ENCODE assay signal across 19 cellular contexts in the genomic region with DNA sequence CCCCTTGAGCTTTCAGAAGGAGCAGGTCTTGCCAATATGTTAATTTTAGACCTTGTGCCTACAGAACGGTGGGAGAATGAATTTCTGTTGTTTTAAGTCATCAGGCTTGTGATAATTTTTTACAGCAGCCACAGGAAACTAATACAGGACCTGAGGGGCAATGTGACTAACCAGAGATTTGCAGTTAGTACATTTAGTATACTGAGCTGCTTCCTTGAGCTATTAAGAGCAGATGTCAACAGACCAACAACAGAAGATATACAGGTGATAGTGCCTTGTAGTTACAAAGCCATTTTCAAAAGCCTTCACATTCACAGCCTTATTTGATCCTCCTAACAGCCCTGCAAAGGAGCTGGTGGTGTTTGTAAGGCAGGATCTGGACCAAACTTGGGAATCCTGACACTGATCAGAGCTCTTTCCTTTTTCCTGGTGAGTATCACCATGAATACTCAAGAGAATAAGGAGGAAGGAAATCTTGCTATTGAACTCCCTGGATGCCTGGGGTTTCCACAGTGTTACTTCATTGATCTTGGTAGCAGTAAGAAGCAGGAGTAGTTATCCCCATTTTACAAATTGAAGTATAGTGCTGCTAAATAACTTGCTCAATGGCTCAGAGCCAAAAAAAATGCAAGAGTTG. TPM values are rescaled to one million over a fixed set of nuclear protein-coding genes. Genes with fewer than 3 reads are reported as not detected.
DNase-seq lines count a peak whose midpoint lies in the region; ATAC-seq, FAIRE-seq and TF ChIP-seq lines count a peak whose summit lies in the region.
"Had no signal": no experiment of that assay in that cellular context is flagged by ENCODE, and none has a peak within 500 bp of the region (broad histone marks: within the 10 kb centered on the region; RNA-seq: fewer than 3 reads in every experiment).

No MANE protein-coding gene starts in this region.

- H3K27ac ChIP-seq in BLaER1 treated with 17β-estradiol and CSF1 and Interleukin-3, amounts not matched to agents 10 nM and 100 nM, result peak overlapping the region in 4 of 11 experiments; percentile 1 to 43 (median 24); a peak in 5 of 22 replicates
- H3K27ac ChIP-seq in DND-41 (ENCODE audit: low read length), result peak overlapping the region; percentile 56
- H3K27ac ChIP-seq in SU-DHL-6 (ENCODE audit: low read depth, low read length), result peak overlapping the region; percentile 66
- H3K27ac ChIP-seq in iPS-18a (ENCODE audit: low read length), result peak overlapping the region; percentile 33
- no peak overlapping the region for H3K27ac ChIP-seq in prostate gland
- H3K27ac ChIP-seq in osteoblast (ENCODE audit: low read depth, low read length), result no peak overlapping the region
- H3K27ac ChIP-seq: C4-2B, foreskin keratinocyte had no signal

- no peaks in the 10 kb centered on the region for H3K36me3 ChIP-seq in BLaER1 treated with 17β-estradiol and CSF1 and Interleukin-3, amounts not matched to agents 10 nM and 100 nM
- H3K36me3 ChIP-seq in DND-41 (ENCODE audit: insufficient read depth, low read length) (no peaks in the 10 kb centered on the region), SU-DHL-6 (ENCODE audit: low read length) (no peaks in the 10 kb centered on the region), iPS-18a (ENCODE audit: control insufficient read depth, low read depth, low read length) (no peaks in the 10 kb centered on the region), prostate gland (no peaks in the 10 kb centered on the region), osteoblast (ENCODE audit: insufficient read depth, low read length) (no peaks in the 10 kb centered on the region)
- H3K36me3 ChIP-seq: spleen had no signal

- ATAC-seq in DND-41 (ENCODE audit: insufficient read depth, low read depth), result peak; percentile 41; the same call in 1 of the 3 replicates
- ATAC-seq: foreskin keratinocyte had no signal

- H2AFZ ChIP-seq in DND-41 (ENCODE audit: low read depth, low read length) (peak overlapping the region; percentile 27; the same call in 1 of the 2 replicates), SU-DHL-6 (ENCODE audit: low read depth, low read length, severe bottlenecking) (no peak overlapping the region), osteoblast (ENCODE audit: low read length) (no peak overlapping the region)

- DNase-seq in DND-41 (no peak), prostate gland (ENCODE audit: low spot score) (no peak), GM19239 (ENCODE audit: insufficient read length, low spot score) (no peak), osteoblast (ENCODE audit: insufficient read length, low spot score, missing footprints) (no peak)
- DNase-seq in effector CD4-positive, alpha-beta T cell, result no peak
- DNase-seq: effector memory CD4-positive, alpha-beta T cell; foreskin keratinocyte; GF-D8; NCI-H1105 treated with DMSO at 0.1 percent for 48 hours; NCI-H226; spleen had no signal

- H4K20me1 ChIP-seq in BLaER1 treated with 17β-estradiol and CSF1 and Interleukin-3, amounts not matched to agents 10 nM and 100 nM, result no peaks in the 10 kb centered on the region
- H4K20me1 ChIP-seq in DND-41 (ENCODE audit: insufficient read depth, low read length), result no peaks in the 10 kb centered on the region
- no peaks in the 10 kb centered on the region for H4K20me1 ChIP-seq in SU-DHL-6 (ENCODE audit: low read depth, low read length)
- H4K20me1 ChIP-seq in osteoblast (ENCODE audit: insufficient read depth, low read length), result no peaks in the 10 kb centered on the region

- intact Hi-C loops in prostate gland (cut with DNase I), result no loop called here

- TF ChIP-seq CTCF in DND-41 (IDR thresholded peaks at IDR 0.05; ENCODE audit: borderline replicate concordance, extremely low read depth, low read length, poor library complexity, severe bottlenecking) (no peak), SU-DHL-6 (IDR thresholded peaks at IDR 0.05; ENCODE audit: insufficient read depth, low read length, poor library complexity, severe bottlenecking) (no peak), prostate gland (IDR thresholded peaks at IDR 0.05) (no peak), osteoblast (IDR thresholded peaks at IDR 0.05; ENCODE audit: extremely low read depth, low read depth, low read length) (no peak)

- H3K9me2 ChIP-seq in SU-DHL-6 (replicated peaks; ENCODE audit: insufficient read depth, low read length), result no peaks in the 10 kb centered on the region

- H3K9me3 ChIP-seq in BLaER1 treated with 17β-estradiol and CSF1 and Interleukin-3, amounts not matched to agents 10 nM and 100 nM (replicated peaks in 1 of 11), result peaks cover 0 to 4% (median 0%) of the 10 kb centered on the region in 11 experiments; a peak in 4 of 22 replicates
- H3K9me3 ChIP-seq in DND-41 (ENCODE audit: insufficient read depth, low read length, severe bottlenecking) (no peaks in the 10 kb centered on the region), SU-DHL-6 (ENCODE audit: insufficient read depth, low read length) (no peaks in the 10 kb centered on the region), iPS-18a (ENCODE audit: control insufficient read depth, low read depth, low read length) (no peaks in the 10 kb centered on the region), prostate gland (no peaks in the 10 kb centered on the region), osteoblast (ENCODE audit: low read depth, low read length) (no peaks in the 10 kb centered on the region)
- H3K9me3 ChIP-seq: spleen had no signal

- H3K9ac ChIP-seq in BLaER1 treated with 17β-estradiol and CSF1 and Interleukin-3, amounts not matched to agents 10 nM and 100 nM, result peak overlapping the region in 1 of 11 experiments; percentile 38; a peak in 3 of 22 replicates
- H3K9ac ChIP-seq in DND-41 (ENCODE audit: low read depth, low read length), result no peak overlapping the region
- peak overlapping the region; percentile 11; the same call in 1 of the 2 replicates for H3K9ac ChIP-seq in SU-DHL-6 (ENCODE audit: low read length)
- no peak overlapping the region for H3K9ac ChIP-seq in iPS-18a (ENCODE audit: low read length)

- 26% methylated on average over 1 of the region's 1 CpG for WGBS in prostate gland

- H3K4me3 ChIP-seq in BLaER1 treated with 17β-estradiol and CSF1 and Interleukin-3, amounts not matched to agents 10 nM and 100 nM, result no peak overlapping the region; a peak in 1 of 20 replicates
- no peak overlapping the region for H3K4me3 ChIP-seq in DND-41 (ENCODE audit: low read depth in 1 of 2, low read length in 2 of 2)
- H3K4me3 ChIP-seq in SU-DHL-6 (ENCODE audit: insufficient read depth, low read length, poor library complexity, severe bottlenecking), result no peak overlapping the region
- H3K4me3 ChIP-seq in iPS-18a (ENCODE audit: low read length), result no peak overlapping the region
- no peak overlapping the region for H3K4me3 ChIP-seq in prostate gland
- H3K4me3 ChIP-seq in osteoblast (ENCODE audit: insufficient read depth, low read length), result no peak overlapping the region

- peaks cover 75 to 98% (median 93%) of the 10 kb centered on the region in 10 experiments for H3K4me1 ChIP-seq in BLaER1 treated with 17β-estradiol and CSF1 and Interleukin-3, amounts not matched to agents 10 nM and 100 nM
- H3K4me1 ChIP-seq in DND-41 (ENCODE audit: insufficient read depth, low read length), result peaks cover 38% of the 10 kb centered on the region
- H3K4me1 ChIP-seq in iPS-18a (ENCODE audit: control insufficient read depth, low read depth, low read length), result peaks cover 23% of the 10 kb centered on the region
- no peaks in the 10 kb centered on the region for H3K4me1 ChIP-seq in prostate gland (replicated peaks)
- no peaks in the 10 kb centered on the region for H3K4me1 ChIP-seq in osteoblast (ENCODE audit: insufficient read depth, low read length)

- no peaks in the 10 kb centered on the region for H3K27me3 ChIP-seq in BLaER1 treated with 17β-estradiol and CSF1 and Interleukin-3, amounts not matched to agents 10 nM and 100 nM
- H3K27me3 ChIP-seq in DND-41 (ENCODE audit: insufficient read depth, low read length, poor library complexity), result no peaks in the 10 kb centered on the region
- H3K27me3 ChIP-seq in SU-DHL-6 (ENCODE audit: low read length), result no peaks in the 10 kb centered on the region
- H3K27me3 ChIP-seq in iPS-18a (ENCODE audit: control insufficient read depth, insufficient read depth, low read length), result no peaks in the 10 kb centered on the region
- H3K27me3 ChIP-seq in prostate gland (replicated peaks; ENCODE audit: insufficient read depth), result no peaks in the 10 kb centered on the region
- no peaks in the 10 kb centered on the region for H3K27me3 ChIP-seq in osteoblast (ENCODE audit: insufficient read depth, low read length)
- H3K27me3 ChIP-seq: spleen had no signal

- H3F3A ChIP-seq in SU-DHL-6 (ENCODE audit: insufficient read depth), result peaks cover 8% of the 10 kb centered on the region; the same call in 1 of the 2 replicates

- H3K79me2 ChIP-seq in DND-41 (ENCODE audit: insufficient read depth, low read length), result no peaks in the 10 kb centered on the region
- peaks cover 23% of the 10 kb centered on the region for H3K79me2 ChIP-seq in SU-DHL-6 (ENCODE audit: insufficient read depth, low read length)
- no peaks in the 10 kb centered on the region for H3K79me2 ChIP-seq in osteoblast (ENCODE audit: insufficient read depth, low read length)

- H3K4me2 ChIP-seq in BLaER1 treated with 17β-estradiol and CSF1 and Interleukin-3, amounts not matched to agents 10 nM and 100 nM, result peak overlapping the region; percentile 36 to 97 (median 79)
- H3K4me2 ChIP-seq in DND-41 (ENCODE audit: insufficient read depth, low read length) (no peak overlapping the region), SU-DHL-6 (ENCODE audit: low read depth, low read length, poor library complexity, severe bottlenecking) (peak overlapping the region; percentile 28), osteoblast (ENCODE audit: insufficient read depth, low read length) (no peak overlapping the region)

- no peak for FAIRE-seq in GM19239 (lab: Jason Lieb, UNC)
- FAIRE-seq: H54, islet of Langerhans had no signal

- TF ChIP-seq POLR2A in prostate gland (IDR thresholded peaks at IDR 0.05), result no peak

RNA-seq across cellular contexts. Expression of gene SLAMF1, which starts 4.7 kb away (rescaled TPM):
- total RNA-seq in prostate gland (under 1 TPM; 0.17 to 0.36 TPM), osteoblast (not detected in 2 replicates)
- total RNA-seq: foreskin keratinocyte, progenitor cell of endocrine pancreas, SK-MEL-5 had no signal

Comparison
In these comparisons a context has a peak if more than half of its experiments do, and no peak if none do; other contexts are left out.
1. H3K27ac ChIP-seq: peak in DND-41 (single experiment), SU-DHL-6 (single experiment) and iPS-18a (single experiment); none in prostate gland (0 of 2) and osteoblast (single experiment).
2. H3K4me2 ChIP-seq: peak in BLaER1 treated with 17β-estradiol and CSF1 and Interleukin-3, amounts not matched to agents 10 nM and 100 nM (11 of 11) and SU-DHL-6 (single experiment); none in DND-41 (single experiment) and osteoblast (single experiment).